ENCODE assay signal across 9 cellular contexts in genomic region chr10:97494863-97495506, GRCh38. TPM values are rescaled to one million over a fixed set of nuclear protein-coding genes. Genes with fewer than 3 reads are reported as not detected.
DNase-seq lines count a peak whose midpoint lies in the region; ATAC-seq and TF ChIP-seq lines count a peak whose summit lies in the region.
"Had no signal": no experiment of that assay in that cellular context is flagged by ENCODE, and none has a peak within 500 bp of the region (broad histone marks: within the 10 kb centered on the region; RNA-seq: fewer than 3 reads in every experiment).

No MANE protein-coding gene starts in this region.

- H3F3A ChIP-seq in SK-N-SH (replicated peaks; ENCODE audit: insufficient read depth), result peaks cover 11% of the 10 kb centered on the region

- ATAC-seq in SK-N-SH treated with all-trans-retinoic acid at 6 μM for 48 hours (no peak), GM18870 (IDR thresholded peaks at IDR 0.05; ENCODE audit: unreplicated experiment) (no peak), HG03175 (IDR thresholded peaks at IDR 0.05; ENCODE audit: unreplicated experiment) (no peak)
- ATAC-seq: pancreas had no signal

- no peak for DNase-seq in SK-N-SH
- no peak for DNase-seq in coronary artery (ENCODE audit: low spot score)
- DNase-seq: activated gamma-delta T cell treated with Interleukin-2 at 50 U/mL for 16 hours, NCI-H2029 treated with DMSO at 0.1 percent for 48 hours, pancreas had no signal

- peak overlapping the region; percentile 51 for H3K4me2 ChIP-seq in SK-N-SH

- H3K9me3 ChIP-seq in SK-N-SH (no peaks in the 10 kb centered on the region), skeletal muscle tissue (ENCODE audit: control insufficient read depth in 3 of 3, low read length in 3 of 3) (no peaks in the 10 kb centered on the region)
- H3K9me3 ChIP-seq: pancreas had no signal

- CTCF ChIA-PET in SK-N-SH (lab: Yijun Ruan, JAX), result interaction anchor here (0.7 to 2.5 kb wide), 4 partner anchors 31 to 86 kb away, joined by 3 to 5 read pairs (median 4); no protein-coding TSS in a partner anchor

- H3K9ac ChIP-seq in SK-N-SH (no peak overlapping the region), skeletal muscle tissue (ENCODE audit: low read depth in 1 of 3, low read length in 3 of 3) (peak overlapping the region in 2 of 3 donors; percentile 25 to 50)

- no peak for TF ChIP-seq RAD21 in SK-N-SH (IDR thresholded peaks at IDR 0.05; ENCODE audit: low read length)

- H3K4me3 ChIP-seq in SK-N-SH (ENCODE audit: low read depth in 2 of 2, low read length in 1 of 2), result no peak overlapping the region
- no peak overlapping the region for H3K4me3 ChIP-seq in coronary artery
- H3K4me3 ChIP-seq in skeletal muscle tissue (ENCODE audit: low read length in 3 of 3), result no peak overlapping the region
- H3K4me3 ChIP-seq: pancreas had no signal

- H3K36me3 ChIP-seq in SK-N-SH (replicated peaks in 1 of 2; ENCODE audit: control insufficient read depth in 1 of 2, insufficient read depth in 2 of 2, low read length in 1 of 2) (peaks cover 0 to 16% of the 10 kb centered on the region in 2 experiments), skeletal muscle tissue (ENCODE audit: control insufficient read depth in 3 of 3, insufficient read depth in 3 of 3, low read length in 3 of 3) (peaks cover 0 to 3% (median 0%) of the 10 kb centered on the region in 3 donors)
- H3K36me3 ChIP-seq: pancreas had no signal

- H3K27ac ChIP-seq in SK-N-SH (ENCODE audit: low read depth in 2 of 2, low read length in 1 of 2) (no peak overlapping the region), coronary artery (peak overlapping the region; percentile 12 to 24), skeletal muscle tissue (ENCODE audit: low read depth, low read length) (peak overlapping the region; percentile 9)

- TF ChIP-seq EP300 in SK-N-SH (IDR thresholded peaks at IDR 0.05; ENCODE audit: borderline replicate concordance in 1 of 2, low read depth in 1 of 2, low read length in 1 of 2), result no peak

- H3K9me2 ChIP-seq in SK-N-SH, result no peaks in the 10 kb centered on the region

- POLR2A ChIA-PET in SK-N-SH (lab: Yijun Ruan, JAX), result no interaction called here

- H3K79me2 ChIP-seq in SK-N-SH (ENCODE audit: insufficient read depth), result peaks cover 93% of the 10 kb centered on the region

- TF ChIP-seq CTCF in SK-N-SH (IDR thresholded peaks at IDR 0.05), result no peak
- TF ChIP-seq CTCF in coronary artery (IDR thresholded peaks at IDR 0.05), result no peak

- H3K4me1 ChIP-seq in SK-N-SH (ENCODE audit: control insufficient read depth in 1 of 2, insufficient read depth in 2 of 2, low read depth in 1 of 2, low read length in 1 of 2) (peaks cover 13 to 19% of the 10 kb centered on the region in 2 experiments; a peak in 3 of 4 replicates), skeletal muscle tissue (ENCODE audit: control insufficient read depth in 3 of 3, insufficient read depth in 3 of 3, low read length in 3 of 3) (peaks cover 36 to 65% (median 42%) of the 10 kb centered on the region in 3 donors)

- no peak overlapping the region for H2AFZ ChIP-seq in SK-N-SH (ENCODE audit: low read depth)

- H3K27me3 ChIP-seq in SK-N-SH (ENCODE audit: insufficient read depth), result no peaks in the 10 kb centered on the region
- no peaks in the 10 kb centered on the region for H3K27me3 ChIP-seq in skeletal muscle tissue (ENCODE audit: control insufficient read depth in 3 of 3, insufficient read depth in 3 of 3, low read length in 3 of 3)
- H3K27me3 ChIP-seq: pancreas had no signal

- WGBS in SK-N-SH (ENCODE audit: low lambda C conversion rate), result 72% methylated on average over 7 of the region's 7 CpGs

- H4K20me1 ChIP-seq in SK-N-SH (ENCODE audit: insufficient read depth), result peaks cover 73% of the 10 kb centered on the region

TF ChIP-seq in SK-N-SH, 30 proteins besides CTCF, POLR2A, EP300 and RAD21 (continues in another document):
- TF ChIP-seq PBX3 (IDR thresholded peaks at IDR 0.05) (no peak), RFX5 (IDR thresholded peaks at IDR 0.05; ENCODE audit: low read length) (no peak), SIN3A (IDR thresholded peaks at IDR 0.05; ENCODE audit: borderline replicate concordance, low read depth, low read length) (no peak), ELF1 (IDR thresholded peaks at IDR 0.05) (no peak), ZBTB33 (IDR thresholded peaks at IDR 0.05; ENCODE audit: borderline replicate concordance, low read depth) (no peak), MEF2A (IDR thresholded peaks at IDR 0.05; ENCODE audit: borderline replicate concordance, low read depth) (no peak), EZH2phosphoT487 (IDR thresholded peaks at IDR 0.05; ENCODE audit: borderline replicate concordance, low read depth) (no peak), RCOR1 (IDR thresholded peaks at IDR 0.05; ENCODE audit: low read length) (no peak), YY1 (IDR thresholded peaks at IDR 0.05; ENCODE audit: low read depth) (no peak)

TF ChIP-seq in SK-N-SH treated with all-trans-retinoic acid at 6 μM for 48 hours, 23 proteins besides CTCF, POLR2A, EP300 and RAD21:
- no peak for TF ChIP-seq RARB (CRISPR knock-in tag; IDR thresholded peaks at IDR 0.05)
- TF ChIP-seq ISL1 (CRISPR knock-in tag; IDR thresholded peaks at IDR 0.05), result no peak
- TF ChIP-seq ZC3H10 (CRISPR knock-in tag; IDR thresholded peaks at IDR 0.05), result no peak
- no peak for TF ChIP-seq ESRRG (CRISPR knock-in tag; IDR thresholded peaks at IDR 0.05)
- no peak for TF ChIP-seq ARNTL (CRISPR knock-in tag; IDR thresholded peaks at IDR 0.05; ENCODE audit: borderline replicate concordance, low read depth)
- no peak for TF ChIP-seq BACH2 (CRISPR knock-in tag; IDR thresholded peaks at IDR 0.05; ENCODE audit: borderline replicate concordance)

RNA-seq across cellular contexts. Expression of gene MMS19, which starts 3.2 kb away (rescaled TPM):
- 56.9 and 83.9 TPM in 2 replicates for polyA plus RNA-seq in SK-N-SH (2012; rRNA removed)
- polyA plus RNA-seq in SK-N-SH (2012; cell fraction: cytosol; rRNA removed), result 29.5 and 42.8 TPM in 2 replicates
- 176 and 209 TPM in 2 replicates for polyA plus RNA-seq in SK-N-SH (2012; cell fraction: nucleus; rRNA removed)
- total RNA-seq in skeletal muscle tissue, result 47.0 TPM

RNA-seq across cellular contexts. Expression of gene UBTD1, which starts 3.7 kb away (rescaled TPM):
- 37.9 and 38.8 TPM in 2 replicates for polyA plus RNA-seq in SK-N-SH (2012; rRNA removed)
- polyA plus RNA-seq in SK-N-SH (2012; cell fraction: cytosol; rRNA removed), result 18.2 and 31.1 TPM in 2 replicates
- polyA plus RNA-seq in SK-N-SH (2012; cell fraction: nucleus; rRNA removed), result 22.1 and 34.2 TPM in 2 replicates
- total RNA-seq in skeletal muscle tissue, result 8.4 TPM

RNA-seq across cellular contexts. Expression of gene ZDHHC16, which starts 49.0 kb away (rescaled TPM):
- polyA plus RNA-seq in SK-N-SH (2012; rRNA removed), result 71.5 and 84.2 TPM in 2 replicates
- 48.0 and 62.5 TPM in 2 replicates for polyA plus RNA-seq in SK-N-SH (2012; cell fraction: cytosol; rRNA removed)
- polyA plus RNA-seq in SK-N-SH (2012; cell fraction: nucleus; rRNA removed), result 76.4 and 107 TPM in 2 replicates
- total RNA-seq in skeletal muscle tissue, result 32.4 TPM

RNA-seq across cellular contexts. Expression of gene EXOSC1, which starts 49.2 kb away (rescaled TPM):
- 49.0 and 50.0 TPM in 2 replicates for polyA plus RNA-seq in SK-N-SH (2012; rRNA removed)
- polyA plus RNA-seq in SK-N-SH (2012; cell fraction: cytosol; rRNA removed), result 46.6 and 47.9 TPM in 2 replicates
- 25.6 and 31.3 TPM in 2 replicates for polyA plus RNA-seq in SK-N-SH (2012; cell fraction: nucleus; rRNA removed)
- total RNA-seq in skeletal muscle tissue, result 27.1 TPM

Comparison
In these comparisons a context has a peak if more than half of its experiments do, and no peak if none do; other contexts are left out.
1. H3K27ac ChIP-seq: peak in coronary artery (2 of 2) and skeletal muscle tissue (single experiment); none in SK-N-SH (0 of 2).